ENCODE assay signal across 10 cellular contexts in the genomic region with DNA sequence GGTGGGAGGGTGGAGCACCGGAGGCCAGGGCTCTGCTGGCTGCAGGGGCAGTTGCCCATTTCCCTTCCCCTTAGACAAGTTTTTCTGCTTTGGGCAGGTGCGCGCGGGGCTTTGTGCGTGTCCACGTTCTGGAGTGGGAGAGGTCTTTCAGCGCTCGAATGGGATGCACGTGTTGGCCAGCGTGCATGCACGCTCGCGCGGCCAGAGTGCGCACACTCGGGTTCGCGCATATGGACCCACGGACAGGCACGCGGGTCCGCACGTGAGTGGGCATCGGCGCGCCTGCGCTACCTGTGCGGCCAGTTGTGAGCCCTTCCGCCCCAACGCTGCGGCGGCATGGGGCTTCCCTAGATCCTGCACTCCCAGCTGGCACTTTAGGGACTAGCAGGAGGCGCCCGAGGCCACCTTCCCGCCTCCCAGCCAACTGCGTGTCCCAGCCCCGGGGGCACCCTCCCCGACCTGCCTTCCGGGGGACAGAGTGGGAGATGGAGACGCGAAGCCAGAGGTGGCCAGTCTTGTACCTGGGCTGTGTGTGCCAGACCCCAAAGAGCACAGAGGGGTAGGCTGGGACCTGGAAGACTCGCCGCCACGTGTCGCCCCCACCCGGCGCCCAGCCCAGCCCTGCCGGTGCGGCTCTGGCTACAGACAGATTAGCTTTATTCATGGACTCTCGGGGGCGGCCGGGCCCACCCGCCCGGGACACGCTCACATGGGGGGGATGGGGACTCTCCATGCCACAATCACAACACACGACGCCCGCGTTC. TPM values are rescaled to one million over a fixed set of nuclear protein-coding genes. Genes with fewer than 3 reads are reported as not detected.
A peak's percentile ranks its signal among the peaks of the same experiment; 100 is the strongest.
DNase-seq lines count a peak whose midpoint lies in the region; ATAC-seq, FAIRE-seq and TF ChIP-seq lines count a peak whose summit lies in the region.
"Had no signal": no experiment of that assay in that cellular context is flagged by ENCODE, and none has a peak within 500 bp of the region (broad histone marks: within the 10 kb centered on the region; RNA-seq: fewer than 3 reads in every experiment).

No MANE protein-coding gene starts in this region.

- H3K36me3 Mint-ChIP-seq in CD8-positive, alpha-beta memory T cell: no peaks in the 10 kb centered on the region
- H3K36me3 Mint-ChIP-seq in dendritic cell treated with granulocyte-macrophage colony-stimulating factor and Interleukin-4, amounts not matched to agents 40 ng/mL and 50 ng/mL, for 4 days (ENCODE audit: low read depth): no peaks in the 10 kb centered on the region

- no peaks in the 10 kb centered on the region for H3K9me3 ChIP-seq in CD8-positive, alpha-beta memory T cell (ENCODE audit: low read length)
- no peaks in the 10 kb centered on the region for H3K9me3 ChIP-seq in HUES48 (ENCODE audit: control insufficient read depth, insufficient read depth, low read length)
- H3K9me3 ChIP-seq in pancreas: no peaks in the 10 kb centered on the region
- no peaks in the 10 kb centered on the region for H3K9me3 ChIP-seq in ovary
- no peaks in the 10 kb centered on the region for H3K9me3 ChIP-seq in tibial nerve
- H3K9me3 ChIP-seq: suprapubic skin had no signal

- no peaks in the 10 kb centered on the region for H3K9me3 Mint-ChIP-seq in CD8-positive, alpha-beta memory T cell
- no peaks in the 10 kb centered on the region for H3K9me3 Mint-ChIP-seq in dendritic cell treated with granulocyte-macrophage colony-stimulating factor and Interleukin-4, amounts not matched to agents 40 ng/mL and 50 ng/mL, for 4 days

- H3K9ac ChIP-seq in HUES48 (ENCODE audit: low read depth, low read length): no peak overlapping the region

- peaks cover 10 to 22% (median 12%) of the 10 kb centered on the region in 3 donors for H3K4me1 Mint-ChIP-seq in CD8-positive, alpha-beta memory T cell
- H3K4me1 Mint-ChIP-seq in dendritic cell treated with granulocyte-macrophage colony-stimulating factor and Interleukin-4, amounts not matched to agents 40 ng/mL and 50 ng/mL, for 4 days (ENCODE audit: low read depth): peaks cover 13% of the 10 kb centered on the region

- H3K4me1 ChIP-seq in CD8-positive, alpha-beta memory T cell (ENCODE audit: insufficient read depth, low read length): peaks cover 11% of the 10 kb centered on the region
- H3K4me1 ChIP-seq in HUES48 (ENCODE audit: control insufficient read depth, insufficient read depth, low read length) (peaks cover 3% of the 10 kb centered on the region), pancreas (peaks cover 0 to 5% (median 0%) of the 10 kb centered on the region in 3 donors), ovary (ENCODE audit: insufficient read depth) (peaks cover 4% of the 10 kb centered on the region), tibial nerve (peaks cover 0 to 18% (median 10%) of the 10 kb centered on the region in 4 donors)

- 12 to 15% methylated on average over 57 to 59 of the region's 59 CpGs for WGBS in pancreas, 2 donors
- 7 to 16% (median 9%) methylated on average over 49 to 59 of the region's 59 CpGs for WGBS in ovary, 3 donors
- 11% methylated on average over 29 to 41 of the region's 59 CpGs for WGBS in tibial nerve, 2 donors

- TF ChIP-seq EP300 in ovary (IDR thresholded peaks at IDR 0.05) (no peak), tibial nerve (IDR thresholded peaks at IDR 0.05) (no peak)

- peak in 3 of 4 donors; percentile 7 to 30 (median 13) for ATAC-seq in pancreas

- CTCF ChIA-PET in CD8-positive, alpha-beta memory T cell (lab: Charles Lee): no interaction called here

- TF ChIP-seq POLR2A in ovary (IDR thresholded peaks at IDR 0.05) (no peak), tibial nerve (IDR thresholded peaks at IDR 0.05) (no peak)

- H3K36me3 ChIP-seq in CD8-positive, alpha-beta memory T cell (ENCODE audit: insufficient read depth, low read length): no peaks in the 10 kb centered on the region
- H3K36me3 ChIP-seq in HUES48 (ENCODE audit: control insufficient read depth, insufficient read depth, low read length): no peaks in the 10 kb centered on the region
- no peaks in the 10 kb centered on the region for H3K36me3 ChIP-seq in pancreas
- no peaks in the 10 kb centered on the region for H3K36me3 ChIP-seq in ovary
- H3K36me3 ChIP-seq in tibial nerve: no peaks in the 10 kb centered on the region
- H3K36me3 ChIP-seq: suprapubic skin had no signal

- FAIRE-seq in pancreas (lab: Jason Lieb, UNC) (no peak), HTR-8/SVneo (lab: Jason Lieb, UNC) (no peak)

- intact Hi-C loops in dendritic cell treated with granulocyte-macrophage colony-stimulating factor and Interleukin-4, amounts not matched to agents 40 ng/mL and 50 ng/mL, for 4 days (cut with micrococcal nuclease): no loop called here
- intact Hi-C loops in pancreas (cut with DNase I) (no loop called here), ovary (cut with DNase I) (no loop called here)

- no peak overlapping the region for H3K27ac ChIP-seq in CD8-positive, alpha-beta memory T cell (ENCODE audit: low read depth, low read length)
- H3K27ac ChIP-seq in HUES48 (ENCODE audit: low read depth, low read length) (no peak overlapping the region), pancreas (no peak overlapping the region), ovary (no peak overlapping the region), tibial nerve (no peak overlapping the region)
- H3K27ac ChIP-seq: suprapubic skin had no signal

- H3K4me3 Mint-ChIP-seq in CD8-positive, alpha-beta memory T cell: peak overlapping the region in 6 of 7 donors; percentile 67 to 87 (median 73)
- peak overlapping the region; percentile 71 for H3K4me3 Mint-ChIP-seq in dendritic cell treated with granulocyte-macrophage colony-stimulating factor and Interleukin-4, amounts not matched to agents 40 ng/mL and 50 ng/mL, for 4 days

- no peak overlapping the region for H3K4me3 ChIP-seq in CD8-positive, alpha-beta memory T cell (ENCODE audit: low read length)
- H3K4me3 ChIP-seq in HUES48 (ENCODE audit: low read depth, low read length) (peak overlapping the region; percentile 46; the same call in 1 of the 2 replicates), pancreas (no peak overlapping the region), ovary (no peak overlapping the region), tibial nerve (no peak overlapping the region)
- H3K4me3 ChIP-seq: suprapubic skin had no signal

- peaks cover 43 to 76% of the 10 kb centered on the region in 2 donors for H3K27me3 Mint-ChIP-seq in CD8-positive, alpha-beta memory T cell
- H3K27me3 Mint-ChIP-seq in dendritic cell treated with granulocyte-macrophage colony-stimulating factor and Interleukin-4, amounts not matched to agents 40 ng/mL and 50 ng/mL, for 4 days: peaks cover 87% of the 10 kb centered on the region

- DNase-seq in CD8-positive, alpha-beta memory T cell: no peak
- no peak for DNase-seq in pancreas
- no peak for DNase-seq in ovary
- DNase-seq in tibial nerve (ENCODE audit: low spot score in 2 of 2): no peak
- DNase-seq in HTR-8/SVneo (ENCODE audit: insufficient read length, low spot score): no peak

- TF ChIP-seq CTCF in pancreas (IDR thresholded peaks at IDR 0.05) (no peak), ovary (IDR thresholded peaks at IDR 0.05) (no peak), tibial nerve (IDR thresholded peaks at IDR 0.05) (no peak)

- POLR2A ChIA-PET in CD8-positive, alpha-beta memory T cell (lab: Charles Lee): no interaction called here

- peaks cover 35% of the 10 kb centered on the region for H3K27me3 ChIP-seq in CD8-positive, alpha-beta memory T cell (ENCODE audit: insufficient read depth, low read length, poor library complexity, severe bottlenecking)
- peaks cover 42% of the 10 kb centered on the region for H3K27me3 ChIP-seq in HUES48 (ENCODE audit: control insufficient read depth, insufficient read depth, low read length)
- peaks cover 0 to 12% (median 3%) of the 10 kb centered on the region in 4 donors for H3K27me3 ChIP-seq in pancreas
- H3K27me3 ChIP-seq in ovary: no peaks in the 10 kb centered on the region
- peaks cover 0 to 98% of the 10 kb centered on the region in 2 donors for H3K27me3 ChIP-seq in tibial nerve

- H3K27ac Mint-ChIP-seq in CD8-positive, alpha-beta memory T cell: no peak overlapping the region
- no peak overlapping the region for H3K27ac Mint-ChIP-seq in dendritic cell treated with granulocyte-macrophage colony-stimulating factor and Interleukin-4, amounts not matched to agents 40 ng/mL and 50 ng/mL, for 4 days

RNA-seq across cellular contexts. Expression of a gene that starts 9.8 kb away (rescaled TPM):
- 1 to 10 TPM; 2.3 to 2.7 TPM for total RNA-seq in CD8-positive, alpha-beta memory T cell
- 0.43 TPM for polyA plus RNA-seq in CD8-positive, alpha-beta memory T cell
- total RNA-seq in pancreas (1 to 10 TPM in 2 of 6 donors, under 1 TPM in 4; 0.23 to 1.1 (median 0.42) TPM), ovary (under 1 TPM; 0.08 to 0.32 (median 0.20) TPM), tibial nerve (under 1 TPM in 2 of 4 donors, not detected in 2; 0.22 to 0.90 TPM)
- polyA plus RNA-seq in pancreas (1 to 10 TPM in 1 of 2 donors, under 1 TPM in 1; 0.72 to 3.2 TPM), ovary (under 1 TPM; 0.13 to 0.50 TPM)

RNA-seq across cellular contexts. Expression of a gene that starts 10.6 kb away (rescaled TPM):
- total RNA-seq in CD8-positive, alpha-beta memory T cell: not detected
- not detected for polyA plus RNA-seq in CD8-positive, alpha-beta memory T cell
- total RNA-seq in pancreas: under 1 TPM in 5 of 6 donors, not detected in 1; 0.14 to 0.41 (median 0.35) TPM
- polyA plus RNA-seq in pancreas: 1 to 10 TPM; 3.6 to 6.6 TPM
- total RNA-seq in ovary: not detected
- under 1 TPM in 1 of 2 donors, not detected in 1; 0.13 TPM for polyA plus RNA-seq in ovary
- total RNA-seq in tibial nerve: not detected
- total RNA-seq: mesenteric fat pad, suprapubic skin had no signal

RNA-seq across cellular contexts. Expression of a gene that starts 10.7 kb away (rescaled TPM):
- not detected for total RNA-seq in CD8-positive, alpha-beta memory T cell
- polyA plus RNA-seq in CD8-positive, alpha-beta memory T cell: not detected
- total RNA-seq in pancreas (under 1 TPM in 1 of 6 donors, not detected in 5; 0.04 TPM), ovary (not detected), tibial nerve (not detected)
- polyA plus RNA-seq in pancreas (1 to 10 TPM in 1 of 2 donors, under 1 TPM in 1; 0.30 to 1.5 TPM), ovary (under 1 TPM in 1 of 2 donors, not detected in 1; 0.61 TPM)
- total RNA-seq: LHCN-M2, mesenteric fat pad, suprapubic skin had no signal

RNA-seq across cellular contexts. Expression of a gene that starts 27.5 kb away (rescaled TPM):
- 10 to 100 TPM; 37.4 to 38.8 TPM for total RNA-seq in CD8-positive, alpha-beta memory T cell
- 26.2 TPM for polyA plus RNA-seq in CD8-positive, alpha-beta memory T cell
- total RNA-seq in pancreas: 10 to 100 TPM; 12.4 to 26.6 (median 15.3) TPM
- polyA plus RNA-seq in pancreas: 10 to 100 TPM; 22.8 to 30.1 TPM
- 10 to 100 TPM in 5 of 7 donors, 1 to 10 TPM in 2; 7.5 to 19.3 (median 14.9) TPM for total RNA-seq in ovary
- polyA plus RNA-seq in ovary: 10 to 100 TPM; 14.5 to 28.5 TPM
- total RNA-seq in tibial nerve: 10 to 100 TPM; 11.0 to 25.8 (median 14.3) TPM
